Comparison of ENCODE assay signal across 7 cellular contexts in genomic region chr13:112709319-112709718, GRCh38. TPM values are rescaled to one million over a fixed set of nuclear protein-coding genes. Genes with fewer than 3 reads are reported as not detected.
DNase-seq lines count a peak whose midpoint lies in the region; ATAC-seq and TF ChIP-seq lines count a peak whose summit lies in the region.
"Not testable (repeated sequence)": the region's sequence is repeated elsewhere in the genome, so short reads cannot be mapped to it uniquely, and the experiment has no call there.

No MANE protein-coding gene starts in this region.

- peak overlapping the region; percentile 77 for H3K27ac Mint-ChIP-seq in CD8-positive, alpha-beta T cell
- H3K27ac Mint-ChIP-seq in WTC11 (peak overlapping the region; percentile 85), endodermal cell (peak overlapping the region; percentile 15), progenitor cell of endocrine pancreas (peak overlapping the region; percentile 11)

- not testable (repeated sequence) for TF ChIP-seq CTCF in CD8-positive, alpha-beta T cell (IDR thresholded peaks at IDR 0.05); WTC11 (IDR thresholded peaks at IDR 0.05); endodermal cell (conservative IDR thresholded peaks at IDR 0.05); progenitor cell of endocrine pancreas (IDR thresholded peaks at IDR 0.05; ENCODE audit: unreplicated experiment)

- H3K4me3 Mint-ChIP-seq in CD8-positive, alpha-beta T cell; WTC11; endodermal cell; progenitor cell of endocrine pancreas (ENCODE audit: low read depth): not testable (repeated sequence)

- CTCF ChIA-PET in CD8-positive, alpha-beta T cell (lab: Charles Lee); WTC11 (lab: Charles Lee): not testable (repeated sequence)

- POLR2A ChIA-PET in CD8-positive, alpha-beta T cell (lab: Charles Lee); WTC11 (lab: Charles Lee): not testable (repeated sequence)

- H3K9me3 ChIP-seq in CD8-positive, alpha-beta T cell (ENCODE audit: low read length); SJSA1 (replicated peaks); endodermal cell (ENCODE audit: control insufficient read depth, low read length); mesodermal cell (ENCODE audit: control insufficient read depth, low read length): not testable (repeated sequence)

- H3K36me3 ChIP-seq in CD8-positive, alpha-beta T cell (ENCODE audit: insufficient read depth, low read length); SJSA1; endodermal cell (ENCODE audit: control insufficient read depth, insufficient read depth, low read length); mesodermal cell (ENCODE audit: control insufficient read depth, insufficient read depth, low read length): not testable (repeated sequence)

- H3K9me3 Mint-ChIP-seq in CD8-positive, alpha-beta T cell; WTC11; endodermal cell; progenitor cell of endocrine pancreas (ENCODE audit: low read depth): not testable (repeated sequence)

- DNase-seq in CD8-positive, alpha-beta T cell; SJSA1 (ENCODE audit: low read depth in 1 of 2, low spot score in 2 of 2); WTC11 (ENCODE audit: low spot score); endodermal cell; progenitor cell of endocrine pancreas (ENCODE audit: low spot score, unreplicated experiment): not testable (repeated sequence)
- peak; percentile 22 to 62 for DNase-seq in erythroblast (lab: John Stamatoyannopoulos, UW)

- not testable (repeated sequence) for H3K27me3 Mint-ChIP-seq in CD8-positive, alpha-beta T cell (ENCODE audit: low read depth); WTC11 (ENCODE audit: low read depth); endodermal cell (ENCODE audit: insufficient read depth); progenitor cell of endocrine pancreas

- ATAC-seq in CD8-positive, alpha-beta T cell; WTC11: not testable (repeated sequence)

- H3K36me3 Mint-ChIP-seq in CD8-positive, alpha-beta T cell; WTC11; progenitor cell of endocrine pancreas (ENCODE audit: insufficient read depth): not testable (repeated sequence)
- peaks cover 11% of the 10 kb centered on the region for H3K36me3 Mint-ChIP-seq in endodermal cell (ENCODE audit: low read depth)

- H3K4me1 Mint-ChIP-seq in CD8-positive, alpha-beta T cell (ENCODE audit: low read depth), result not testable (repeated sequence)
- H3K4me1 Mint-ChIP-seq in WTC11 (peaks cover 96% of the 10 kb centered on the region), endodermal cell (peaks cover 64% of the 10 kb centered on the region), progenitor cell of endocrine pancreas (ENCODE audit: low read depth) (peaks cover 48% of the 10 kb centered on the region)

- WGBS in endodermal cell (ENCODE audit: insufficient coverage in 1 of 2, insufficient read length in 1 of 2), 2 experiments, result 92 to 93% methylated on average over 1 to 3 of the region's 3 CpGs
- 83 to 92% methylated on average over 1 of the region's 3 CpGs for WGBS in mesodermal cell (ENCODE audit: insufficient coverage in 2 of 2), 2 experiments

- not testable (repeated sequence) for TF ChIP-seq POLR2A in erythroblast (IDR thresholded peaks at IDR 0.05; ENCODE audit: low read length)

- not testable (repeated sequence) for H3K27me3 ChIP-seq in CD8-positive, alpha-beta T cell (ENCODE audit: insufficient read depth, low read length); SJSA1 (replicated peaks); endodermal cell (ENCODE audit: control insufficient read depth, insufficient read depth, low read length, poor library complexity, severe bottlenecking)

- H3K9ac ChIP-seq in endodermal cell (ENCODE audit: extremely low read depth, low read length, poor library complexity, severe bottlenecking), result not testable (repeated sequence)

- H3K27ac ChIP-seq in CD8-positive, alpha-beta T cell (ENCODE audit: low read depth, low read length); endodermal cell (ENCODE audit: low read depth, low read length): not testable (repeated sequence)
- H3K27ac ChIP-seq in SJSA1 (peak overlapping the region; percentile 95; the same call in 1 of the 2 replicates), mesodermal cell (ENCODE audit: low read depth, low read length, severe bottlenecking) (peak overlapping the region; percentile 83)

- not testable (repeated sequence) for H3K4me3 ChIP-seq in CD8-positive, alpha-beta T cell (ENCODE audit: low read depth, low read length); SJSA1; endodermal cell (ENCODE audit: low read length); mesodermal cell (ENCODE audit: extremely low read depth, insufficient read depth, low read length, poor library complexity, severe bottlenecking)

- intact Hi-C loops in CD8-positive, alpha-beta T cell (cut with DNase I, micrococcal nuclease), result not testable (repeated sequence)

- not testable (repeated sequence) for H3K4me1 ChIP-seq in CD8-positive, alpha-beta T cell (ENCODE audit: insufficient read depth, low read length)
- H3K4me1 ChIP-seq in SJSA1 (replicated peaks), result peaks cover 37% of the 10 kb centered on the region
- H3K4me1 ChIP-seq in endodermal cell (ENCODE audit: control insufficient read depth, insufficient read depth, low read length), result peaks cover 33% of the 10 kb centered on the region
- peaks cover 55% of the 10 kb centered on the region for H3K4me1 ChIP-seq in mesodermal cell (ENCODE audit: control insufficient read depth, insufficient read depth, low read length, poor library complexity, severe bottlenecking)

RNA-seq across cellular contexts. Expression of gene ATP11A, which starts 19.5 kb away (rescaled TPM):
- 10 to 100 TPM; 20.7 to 22.1 TPM for total RNA-seq in CD8-positive, alpha-beta T cell
- total RNA-seq in SJSA1 (2014; rRNA removed; shearing (Covaris generic)), result 2.0 and 3.7 TPM in 2 replicates
- total RNA-seq in WTC11 (2021) (100 to 133 TPM (median 126 TPM) in 3 replicates), endodermal cell (100 to 1,000 TPM; 122 to 140 TPM), progenitor cell of endocrine pancreas (100 and 109 TPM in 2 replicates)
- polyA plus RNA-seq in endodermal cell (2013, experiment 1 of 2), result 32.6 TPM
- 30.0 TPM for polyA plus RNA-seq in endodermal cell (2013, experiment 2 of 2)
- polyA plus RNA-seq in mesodermal cell (2013, experiment 1 of 2), result 44.3 TPM
- polyA plus RNA-seq in mesodermal cell (2013, experiment 2 of 2), result 38.8 TPM

Comparison
In these comparisons a context has a peak if more than half of its experiments do, and no peak if none do; other contexts are left out.
1. H3K27ac Mint-ChIP-seq: peak in every context shown above with its lines; median percentile 85 in WTC11; 77 in CD8-positive, alpha-beta T cell; 15 in endodermal cell; 11 in progenitor cell of endocrine pancreas.